Comparison of ENCODE assay signal across 1 cellular context in genomic region chr5:135719428-135720063, GRCh38.
TF ChIP-seq lines count a peak whose summit lies in the region.

No MANE protein-coding gene starts in this region.

TF ChIP-seq in HCT116, 20 proteins besides CTCF, POLR2A, EP300 and RAD21 (continued from another document):
- TF ChIP-seq CBX3 (IDR thresholded peaks at IDR 0.05; ENCODE audit: low read depth) (no peak), SP1 (IDR thresholded peaks at IDR 0.05; ENCODE audit: low read depth) (no peak), ELF1 (IDR thresholded peaks at IDR 0.05; ENCODE audit: borderline replicate concordance, low read depth) (no peak), ZFX (IDR thresholded peaks at IDR 0.05) (no peak), EZH2phosphoT487 (IDR thresholded peaks at IDR 0.05; ENCODE audit: borderline replicate concordance) (no peak), SRF (IDR thresholded peaks at IDR 0.05; ENCODE audit: low read depth) (no peak), ZNF274 (IDR thresholded peaks at IDR 0.05; ENCODE audit: low read depth, low read length) (no peak)
